2 cellular contexts compared by ENCODE assay signal in genomic region chr7:1670894-1671875, GRCh38.
TF ChIP-seq lines count a peak whose summit lies in the region.

No MANE protein-coding gene starts in this region.

TF ChIP-seq in IMR-90, 13 proteins besides CTCF, POLR2A, EP300 and RAD21 (continued from another document):
- TF ChIP-seq USF2 (IDR thresholded peaks at IDR 0.05; ENCODE audit: low read depth, low read length) (no peak), ELK1 (IDR thresholded peaks at IDR 0.05; ENCODE audit: borderline replicate concordance, low read depth, low read length) (no peak), BHLHE40 (IDR thresholded peaks at IDR 0.05; ENCODE audit: low read depth, low read length) (no peak)

TF ChIP-seq in neural cell, 6 proteins besides CTCF, POLR2A, EP300 and RAD21:
- TF ChIP-seq REST (IDR thresholded peaks at IDR 0.05; ENCODE audit: borderline replicate concordance) (no peak), MXI1 (conservative IDR thresholded peaks at IDR 0.05; ENCODE audit: poor library complexity, severe bottlenecking) (no peak), EZH2 (IDR thresholded peaks at IDR 0.05; ENCODE audit: borderline replicate concordance, insufficient read depth, low read length, poor library complexity, severe bottlenecking) (no peak), TAF1 (IDR thresholded peaks at IDR 0.05; ENCODE audit: low read depth) (no peak), SMC3 (conservative IDR thresholded peaks at IDR 0.05; ENCODE audit: poor library complexity) (no peak), POLR2AphosphoS5 (IDR thresholded peaks at IDR 0.05) (no peak)
